Comparison of ENCODE assay signal across 23 cellular contexts in the genomic region with DNA sequence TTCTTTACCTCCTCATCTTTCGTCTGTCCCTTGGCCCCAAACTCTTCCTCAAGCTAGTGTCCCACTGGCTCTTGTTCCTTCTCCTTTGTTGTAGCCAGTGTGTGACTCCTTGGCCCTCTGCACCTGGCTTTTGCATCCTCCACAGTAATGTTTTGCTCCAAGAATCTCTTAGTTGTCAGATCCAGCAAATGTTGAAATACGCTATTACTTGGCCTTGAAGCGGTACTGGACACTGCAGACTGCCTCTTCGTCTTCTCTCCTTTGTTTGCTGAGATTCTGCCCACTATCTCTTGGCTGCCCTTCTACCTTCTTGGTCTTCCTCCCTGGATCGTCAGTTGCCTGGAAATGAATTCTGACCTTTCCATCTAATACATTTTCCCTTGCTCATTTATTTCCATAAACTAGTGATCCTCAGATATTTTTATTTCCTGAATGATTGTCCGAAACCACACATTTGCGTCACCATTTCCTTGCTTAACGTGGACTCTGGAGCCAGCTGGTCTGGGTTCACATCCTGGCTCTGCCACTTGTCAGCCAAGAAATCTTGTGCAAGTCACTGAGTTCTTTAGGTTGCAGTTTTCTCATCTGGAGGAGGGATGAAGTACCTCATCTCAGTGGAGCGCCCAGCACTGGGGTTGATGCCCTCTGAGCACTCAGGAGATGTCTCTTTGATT.
DNase-seq lines count a peak whose midpoint lies in the region; ATAC-seq and TF ChIP-seq lines count a peak whose summit lies in the region.
"Had no signal": no experiment of that assay in that cellular context is flagged by ENCODE, and none has a peak within 500 bp of the region (broad histone marks: within the 10 kb centered on the region; RNA-seq: fewer than 3 reads in every experiment).

No MANE protein-coding gene starts in this region.

- no peak overlapping the region for H3K4me3 Mint-ChIP-seq in activated CD4-positive, alpha-beta memory T cell treated with anti-CD3 and anti-CD28 coated beads, Interleukin-2, amount 10 ng/mL, durations not matched to agents 7 days and 5 days
- H3K4me3 Mint-ChIP-seq: activated naive CD8-positive, alpha-beta T cell treated with anti-CD3 and anti-CD28 coated beads, Interleukin-2, amount 10 ng/mL, durations not matched to agents 7 days and 5 days; activated T-cell treated with anti-CD3 and anti-CD28 coated beads, Interleukin-2, amount 50 U/mL, for 4 hours; B cell; endodermal cell; stimulated activated naive CD8-positive, alpha-beta T cell treated with anti-CD3 and anti-CD28 coated beads, Interleukin-15, Interleukin-2, amounts not matched to agents 100 ng/mL and 50 ng/mL, for 24 hours had no signal

- no peaks in the 10 kb centered on the region for H3K9me2 ChIP-seq in GM23248 (ENCODE audit: insufficient read depth)

- H3K27ac ChIP-seq in GM23248 (no peak overlapping the region), lung (ENCODE audit: low read depth in 1 of 2, low read length in 1 of 2) (no peak overlapping the region)
- H3K27ac ChIP-seq: RWPE1 had no signal

- peak; percentile 21 for DNase-seq in GM23248
- peak; percentile 96 for DNase-seq in dermis blood vessel endothelial cell
- no peak for DNase-seq in lung (ENCODE audit: low spot score)
- DNase-seq in activated CD4-positive, alpha-beta memory T cell treated with anti-CD3 and anti-CD28 coated beads, Interleukin-2, amount 10 ng/mL, durations not matched to agents 7 days and 5 days = no peak
- no peak for DNase-seq in activated naive CD4-positive, alpha-beta T cell treated with Interleukin-2 at 50 U/mL for 16 hours
- no peak for DNase-seq in DMS53 (lab: John Stamatoyannopoulos, UW)
- DNase-seq: activated CD4-positive, alpha-beta T cell treated with anti-CD3 and anti-CD28 coated beads, Interleukin-2, amount 50 U/mL, for 4 hours; activated naive CD8-positive, alpha-beta T cell treated with anti-CD3 and anti-CD28 coated beads, Interleukin-2, amount 10 ng/mL, durations not matched to agents 7 days and 5 days; activated T-cell treated with anti-CD3 and anti-CD28 coated beads, Interleukin-2, amount 50 U/mL, for 4 hours; central memory CD4-positive, alpha-beta T cell; DMS153; endodermal cell; glutamatergic neuron; NCI-H1694 treated with DMSO at 0.1 percent for 48 hours; NK-92 treated with Interleukin-12 subunit alpha and Interleukin-12 subunit beta, amount 100 ng/mL, for 24 hours; nucleus accumbens; stimulated activated CD4-positive, alpha-beta T cell treated with anti-CD3 and anti-CD28 coated beads, Interleukin-15, amount 100 ng/mL, for 24 hours; SW 1271 had no signal

- H3K27ac Mint-ChIP-seq in activated CD4-positive, alpha-beta memory T cell treated with anti-CD3 and anti-CD28 coated beads, Interleukin-2, amount 10 ng/mL, durations not matched to agents 7 days and 5 days = no peak overlapping the region
- H3K27ac Mint-ChIP-seq: activated naive CD8-positive, alpha-beta T cell treated with anti-CD3 and anti-CD28 coated beads, Interleukin-2, amount 10 ng/mL, durations not matched to agents 7 days and 5 days; B cell; endodermal cell; stimulated activated naive CD8-positive, alpha-beta T cell treated with anti-CD3 and anti-CD28 coated beads, Interleukin-15, Interleukin-2, amounts not matched to agents 100 ng/mL and 50 ng/mL, for 24 hours had no signal

- peaks cover 5% of the 10 kb centered on the region for H3K27me3 Mint-ChIP-seq in activated CD4-positive, alpha-beta memory T cell treated with anti-CD3 and anti-CD28 coated beads, Interleukin-2, amount 10 ng/mL, durations not matched to agents 7 days and 5 days

- no peaks in the 10 kb centered on the region for H4K20me1 ChIP-seq in GM23248 (ENCODE audit: insufficient read depth)

- no peaks in the 10 kb centered on the region for H3K36me3 Mint-ChIP-seq in activated CD4-positive, alpha-beta memory T cell treated with anti-CD3 and anti-CD28 coated beads, Interleukin-2, amount 10 ng/mL, durations not matched to agents 7 days and 5 days (ENCODE audit: low read depth)
- H3K36me3 Mint-ChIP-seq: activated naive CD8-positive, alpha-beta T cell treated with anti-CD3 and anti-CD28 coated beads, Interleukin-2, amount 10 ng/mL, durations not matched to agents 7 days and 5 days had no signal

- H3K9me3 Mint-ChIP-seq in activated CD4-positive, alpha-beta memory T cell treated with anti-CD3 and anti-CD28 coated beads, Interleukin-2, amount 10 ng/mL, durations not matched to agents 7 days and 5 days = no peaks in the 10 kb centered on the region

- H3K27me3 ChIP-seq in GM23248 (replicated peaks; ENCODE audit: insufficient read depth) = no peaks in the 10 kb centered on the region
- H3K27me3 ChIP-seq in lung (ENCODE audit: control insufficient read depth, insufficient read depth) = no peaks in the 10 kb centered on the region
- no peaks in the 10 kb centered on the region for H3K27me3 ChIP-seq in skeletal muscle satellite cell (ENCODE audit: control insufficient read depth, insufficient read depth, low read length)

- H3K4me1 Mint-ChIP-seq in activated CD4-positive, alpha-beta memory T cell treated with anti-CD3 and anti-CD28 coated beads, Interleukin-2, amount 10 ng/mL, durations not matched to agents 7 days and 5 days = peaks cover 2% of the 10 kb centered on the region
- H3K4me1 Mint-ChIP-seq: activated naive CD8-positive, alpha-beta T cell treated with anti-CD3 and anti-CD28 coated beads, Interleukin-2, amount 10 ng/mL, durations not matched to agents 7 days and 5 days; endodermal cell had no signal

- no peak overlapping the region for H2AFZ ChIP-seq in GM23248

- H3K4me2 ChIP-seq in GM23248 (ENCODE audit: unreplicated experiment) (no peak overlapping the region), skeletal muscle satellite cell (ENCODE audit: low read length) (peak overlapping the region; percentile 34)

- H3F3A ChIP-seq in GM23248 (ENCODE audit: insufficient read depth) = no peaks in the 10 kb centered on the region

- no peak for TF ChIP-seq CTCF in lung (IDR thresholded peaks at IDR 0.05; ENCODE audit: control extremely low read depth, extremely low read depth)

- H3K79me2 ChIP-seq in GM23248 (ENCODE audit: insufficient read depth) = no peaks in the 10 kb centered on the region

- in situ Hi-C loops in GM23248 (cut with MboI) = no loop called here

- H3K4me3 ChIP-seq in GM23248 = no peak overlapping the region
- no peak overlapping the region for H3K4me3 ChIP-seq in lung
- H3K4me3 ChIP-seq in skeletal muscle satellite cell (ENCODE audit: low read length) = no peak overlapping the region

- CTCF ChIA-PET in activated CD4-positive, alpha-beta memory T cell treated with anti-CD3 and anti-CD28 coated beads, Interleukin-2, amount 10 ng/mL, durations not matched to agents 7 days and 5 days (lab: Charles Lee) = no interaction called here

- POLR2A ChIA-PET in activated CD4-positive, alpha-beta memory T cell treated with anti-CD3 and anti-CD28 coated beads, Interleukin-2, amount 10 ng/mL, durations not matched to agents 7 days and 5 days (lab: Charles Lee) = no interaction called here

- H3K4me1 ChIP-seq in GM23248 (ENCODE audit: insufficient read depth) (no peaks in the 10 kb centered on the region), lung (ENCODE audit: control insufficient read depth in 2 of 2, insufficient read depth in 2 of 2, low read length in 2 of 2) (peaks cover 0 to 3% of the 10 kb centered on the region in 2 donors), skeletal muscle satellite cell (ENCODE audit: control insufficient read depth, insufficient read depth, low read length) (peaks cover 23% of the 10 kb centered on the region)

- 89% methylated on average over 9 of the region's 9 CpGs for WGBS in GM23248 (ENCODE audit: low coverage in 1 of 2, low lambda C conversion rate in 2 of 2, missing lambda C conversion rate in 2 of 2), 2 experiments
- WGBS in lung, 2 donors = 58 to 68% methylated on average over 9 of the region's 9 CpGs

- H3K9me3 ChIP-seq in GM23248 (ENCODE audit: low read depth) (no peaks in the 10 kb centered on the region), lung (ENCODE audit: control insufficient read depth in 2 of 2, insufficient read depth in 1 of 2, low read length in 1 of 2) (peaks cover 0 to 7% of the 10 kb centered on the region in 2 donors), skeletal muscle satellite cell (replicated peaks; ENCODE audit: low read length) (no peaks in the 10 kb centered on the region)

- H3K36me3 ChIP-seq in GM23248 (ENCODE audit: low read depth) = no peaks in the 10 kb centered on the region
- H3K36me3 ChIP-seq in lung (ENCODE audit: control insufficient read depth in 2 of 2, insufficient read depth in 2 of 2, low read length in 2 of 2) = no peaks in the 10 kb centered on the region
- no peaks in the 10 kb centered on the region for H3K36me3 ChIP-seq in skeletal muscle satellite cell (ENCODE audit: insufficient read depth, low read length)

- peak; percentile 42 for ATAC-seq in lung (ENCODE audit: insufficient read depth, low FRiP score)
- no peak for ATAC-seq in HG02759 (IDR thresholded peaks at IDR 0.05; ENCODE audit: unreplicated experiment)
- ATAC-seq: activated T-cell treated with anti-CD3 and anti-CD28 coated beads, Interleukin-2, amount 50 U/mL, for 4 hours had no signal

- H3K9ac ChIP-seq in GM23248 (no peak overlapping the region), skeletal muscle satellite cell (ENCODE audit: low read depth, low read length) (peak overlapping the region; percentile 37)

Comparison
In these comparisons a context has a peak if more than half of its experiments do, and no peak if none do; other contexts are left out.
1. DNase-seq: peak in GM23248 (single experiment) and dermis blood vessel endothelial cell (single experiment); none in lung (single experiment), activated CD4-positive, alpha-beta memory T cell treated with anti-CD3 and anti-CD28 coated beads, Interleukin-2, amount 10 ng/mL, durations not matched to agents 7 days and 5 days (single experiment), activated naive CD4-positive, alpha-beta T cell treated with Interleukin-2 at 50 U/mL for 16 hours (single experiment) and DMS53 (single experiment).